ENCODE assay signal across 8 cellular contexts in the genomic region with DNA sequence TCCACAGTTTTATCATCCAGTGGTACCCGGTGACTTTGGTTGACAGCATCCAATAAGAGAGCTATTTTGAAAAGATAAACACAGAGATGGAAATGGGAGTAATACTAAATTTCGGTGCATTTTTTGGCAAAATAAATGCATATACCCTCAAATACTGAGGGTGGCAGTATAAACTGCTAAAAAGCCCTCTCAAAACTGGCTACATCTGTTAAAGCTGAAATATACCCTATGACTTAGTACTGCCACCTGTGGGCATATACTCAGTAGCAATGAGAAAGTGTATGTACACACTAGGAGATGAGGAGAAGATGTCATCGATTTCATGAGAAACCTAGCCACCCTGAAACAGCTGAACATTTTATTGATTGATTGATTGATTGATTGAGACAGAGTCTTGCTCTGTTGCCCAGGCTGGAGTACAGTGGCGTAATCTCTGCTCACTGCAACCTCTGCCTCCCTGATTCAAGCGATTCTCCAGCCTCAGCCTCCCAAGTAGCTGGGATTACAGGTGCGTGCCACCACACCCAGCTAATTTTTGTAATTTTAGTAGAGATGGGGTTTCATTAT. TPM values are rescaled to one million over a fixed set of nuclear protein-coding genes. Genes with fewer than 3 reads are reported as not detected.
DNase-seq lines count a peak whose midpoint lies in the region; ATAC-seq, FAIRE-seq and TF ChIP-seq lines count a peak whose summit lies in the region.

No MANE protein-coding gene starts in this region.

- FAIRE-seq in urothelium cell line (lab: Jason Lieb, UNC), result peak; percentile 17

- H3K4me3 ChIP-seq in A673 (ENCODE audit: low read depth, low read length, poor library complexity, severe bottlenecking), result no peak overlapping the region
- H3K4me3 ChIP-seq in GM06990 (replicated peaks; ENCODE audit: low read depth, low read length), result no peak overlapping the region
- peak overlapping the region; percentile 3 for H3K4me3 ChIP-seq in left ventricle myocardium inferior

- no peaks in the 10 kb centered on the region for H3K36me3 Mint-ChIP-seq in T-cell

- no peak overlapping the region for H3K4me3 Mint-ChIP-seq in T-cell

- CTCF ChIA-PET in A673 (lab: Charles Lee), result interaction anchor here (0.7 to 0.9 kb wide), 2 partner anchors 76 to 77 kb away, joined by 3 read pairs; no protein-coding TSS in a partner anchor
- CTCF ChIA-PET in T-cell (lab: Charles Lee), result interaction anchor here (0.6 to 2.9 kb wide), 22 partner anchors 8 to 388 kb away, joined by 3 to 21 read pairs (median 5); partner anchors contain the start of gene TMEM128 (in 1 of the 2)

- no TSS peak for BruUV-seq in A673 (replicated peaks; lab: Mats Ljungman, UMichigan)

- H3K9me3 ChIP-seq in A673 (ENCODE audit: low read depth, low read length, poor library complexity, severe bottlenecking) (no peaks in the 10 kb centered on the region), left ventricle myocardium inferior (replicated peaks) (no peaks in the 10 kb centered on the region)

- ATAC-seq in T-cell (replicated peaks in 1 of 4) (peak; percentile 92 to 100 (median 96)), GM19397 (IDR thresholded peaks at IDR 0.05; ENCODE audit: unreplicated experiment) (no peak)

- peak overlapping the region; percentile 16 to 61 for H3K27ac Mint-ChIP-seq in T-cell

- H3K4me1 ChIP-seq in A673 (ENCODE audit: insufficient read depth, low read length, poor library complexity, severe bottlenecking), result no peaks in the 10 kb centered on the region
- no peaks in the 10 kb centered on the region for H3K4me1 ChIP-seq in left ventricle myocardium inferior

- peak; percentile 68 for DNase-seq in A673 (ENCODE audit: low spot score)
- DNase-seq in GM06990 (ENCODE audit: extremely low read depth, insufficient read length), result peak; percentile 15
- DNase-seq in HuH-7 (ENCODE audit: low spot score), result peak; percentile 52
- DNase-seq in T-cell, result peak in 7 of 34 experiments; percentile 8 to 32 (median 14)
- DNase-seq in left ventricle myocardium inferior, result no peak
- peak; percentile 64 for DNase-seq in urothelium cell line (ENCODE audit: low spot score)
- DNase-seq in NCI-H510A treated with DMSO at 0.1 percent for 48 hours (lab: John Stamatoyannopoulos, UW), result no peak

- H3K27ac ChIP-seq in A673 (ENCODE audit: low read depth, low read length, poor library complexity, severe bottlenecking) (no peak overlapping the region), left ventricle myocardium inferior (replicated peaks) (no peak overlapping the region)

- peaks cover 0 to 11% (median 10%) of the 10 kb centered on the region in 3 donors for H3K4me1 Mint-ChIP-seq in T-cell

- H3K9me3 Mint-ChIP-seq in T-cell, result no peaks in the 10 kb centered on the region

- intact Hi-C loops in A673 (cut with micrococcal nuclease; ENCODE audit: unreplicated experiment) (no loop called here), left ventricle myocardium inferior (cut with micrococcal nuclease) (no loop called here)

- no peaks in the 10 kb centered on the region for H3K36me3 ChIP-seq in A673 (ENCODE audit: insufficient read depth, low read length, poor library complexity, severe bottlenecking)
- no peaks in the 10 kb centered on the region for H3K36me3 ChIP-seq in GM06990 (ENCODE audit: control insufficient read depth, insufficient read depth, low read length)
- H3K36me3 ChIP-seq in left ventricle myocardium inferior, result no peaks in the 10 kb centered on the region

- H3K27me3 Mint-ChIP-seq in T-cell, result peaks cover 0 to 3% of the 10 kb centered on the region in 2 donors

- H3K27me3 ChIP-seq in A673 (replicated peaks; ENCODE audit: insufficient read depth, low read depth, low read length, poor library complexity) (no peaks in the 10 kb centered on the region), GM06990 (replicated peaks; ENCODE audit: control insufficient read depth, insufficient read depth, low read length) (no peaks in the 10 kb centered on the region; the same call in 1 of the 2 replicates), left ventricle myocardium inferior (ENCODE audit: low read depth) (no peaks in the 10 kb centered on the region)

- POLR2A ChIA-PET in A673 (lab: Charles Lee; ENCODE audit: low non-redundant PET) (no interaction called here), T-cell (lab: Charles Lee) (interaction anchor here in 1 of 2 donors (0.5 to 0.7 kb wide), 2 partner anchors 12 to 13 kb away, joined by 3 read pairs; no protein-coding TSS in a partner anchor)

- TF ChIP-seq CTCF in A673 (conservative IDR thresholded peaks at IDR 0.05; ENCODE audit: low read depth, low read length) (peak; percentile 59), GM06990 (IDR thresholded peaks at IDR 0.05; ENCODE audit: insufficient read depth, low read length, poor library complexity, severe bottlenecking) (peak; percentile 40), left ventricle myocardium inferior (IDR thresholded peaks at IDR 0.05; ENCODE audit: borderline replicate concordance) (no peak)

RNA-seq across cellular contexts. Expression of gene TMEM128, which starts 12.2 kb away (rescaled TPM):
- total RNA-seq in A673 (2021) (16.6 and 19.8 TPM in 2 replicates), T-cell (10 to 100 TPM in 4 of 5 donors, 1 to 10 TPM in 1; 9.9 to 22.8 (median 16.7) TPM), left ventricle myocardium inferior (9.8 TPM)

RNA-seq across cellular contexts. Expression of gene LYAR, which starts 29.7 kb away (rescaled TPM):
- total RNA-seq in A673 (2021) (38.3 and 49.3 TPM in 2 replicates), T-cell (10 to 100 TPM; 21.0 to 46.3 (median 31.7) TPM), left ventricle myocardium inferior (12.5 TPM)

RNA-seq across cellular contexts. Expression of gene ZBTB49, which starts 29.8 kb away (rescaled TPM):
- total RNA-seq in A673 (2021) (6.6 and 6.8 TPM in 2 replicates), T-cell (10 to 100 TPM in 3 of 5 donors, 1 to 10 TPM in 2; 7.9 to 17.1 (median 11.4) TPM), left ventricle myocardium inferior (1.9 TPM)

RNA-seq across cellular contexts. Expression of gene OTOP1, which starts 33.5 kb away (rescaled TPM):
- not detected in 2 replicates for total RNA-seq in A673 (2021)
- total RNA-seq in T-cell, result not detected
- not detected for total RNA-seq in left ventricle myocardium inferior

Comparison
In these comparisons a context has a peak if more than half of its experiments do, and no peak if none do; other contexts are left out.
1. DNase-seq: peak in A673 (single experiment), GM06990 (single experiment), HuH-7 (single experiment) and urothelium cell line (single experiment); none in left ventricle myocardium inferior (single experiment) and NCI-H510A treated with DMSO at 0.1 percent for 48 hours (single experiment).